In genomic region chr11:120546312-120547205, GRCh38 we compare ENCODE assay signal across 9 cellular contexts. TPM values are rescaled to one million over a fixed set of nuclear protein-coding genes. Genes with fewer than 3 reads are reported as not detected.
DNase-seq lines count a peak whose midpoint lies in the region; ATAC-seq and TF ChIP-seq lines count a peak whose summit lies in the region.
"Had no signal": no experiment of that assay in that cellular context is flagged by ENCODE, and none has a peak within 500 bp of the region (broad histone marks: within the 10 kb centered on the region; RNA-seq: fewer than 3 reads in every experiment).

No MANE protein-coding gene starts in this region.

- H3K36me3 Mint-ChIP-seq in endodermal cell (ENCODE audit: low read depth) (no peaks in the 10 kb centered on the region), naive B cell (no peaks in the 10 kb centered on the region)
- no peaks in the 10 kb centered on the region for H3K36me3 Mint-ChIP-seq in activated T-helper 17 cell treated with anti-CD3 and anti-CD28 coated beads, Interleukin-2, amount 50 U/mL, for 72 hours (ENCODE audit: low read depth)

- H3K4me3 Mint-ChIP-seq in endodermal cell (no peak overlapping the region), naive B cell (peak overlapping the region in 5 of 8 donors; percentile 58 to 81 (median 72))
- H3K4me3 Mint-ChIP-seq in activated T-helper 17 cell treated with anti-CD3 and anti-CD28 coated beads, Interleukin-2, amount 50 U/mL, for 72 hours: no peak overlapping the region

- H3K4me1 ChIP-seq in endodermal cell (ENCODE audit: control insufficient read depth, insufficient read depth, low read length): no peaks in the 10 kb centered on the region

- peaks cover 5% of the 10 kb centered on the region for H3K4me1 Mint-ChIP-seq in endodermal cell
- H3K4me1 Mint-ChIP-seq in naive B cell: peaks cover 30 to 35% (median 31%) of the 10 kb centered on the region in 3 donors
- no peaks in the 10 kb centered on the region for H3K4me1 Mint-ChIP-seq in activated T-helper 17 cell treated with anti-CD3 and anti-CD28 coated beads, Interleukin-2, amount 50 U/mL, for 72 hours

- peaks cover 6% of the 10 kb centered on the region for H3K9me3 ChIP-seq in endodermal cell (ENCODE audit: control insufficient read depth, low read length)

- H3K27me3 ChIP-seq in endodermal cell (ENCODE audit: control insufficient read depth, insufficient read depth, low read length, poor library complexity, severe bottlenecking): no peaks in the 10 kb centered on the region

- no peak overlapping the region for H3K4me3 ChIP-seq in endodermal cell (ENCODE audit: low read length)

- peak; percentile 83 for DNase-seq in AG09319 (ENCODE audit: extremely low read depth, low read depth)
- DNase-seq in NCI-H226: peak; percentile 96
- peak; percentile 79 for DNase-seq in endodermal cell
- DNase-seq in naive B cell: no peak
- DNase-seq in DMS153 treated with DMSO at 0.1 percent for 48 hours (lab: John Stamatoyannopoulos, UW; ENCODE audit: unreplicated experiment): no peak

- no peak overlapping the region for H3K27ac ChIP-seq in endodermal cell (ENCODE audit: low read depth, low read length)
- H3K27ac ChIP-seq: VCaP had no signal

- WGBS in endodermal cell (ENCODE audit: insufficient coverage in 1 of 2, insufficient read length in 1 of 2), 2 experiments: 85 to 87% methylated on average over 10 to 17 of the region's 17 CpGs

- H3K27ac Mint-ChIP-seq in endodermal cell (no peak overlapping the region), naive B cell (peak overlapping the region in 4 of 6 donors; percentile 22 to 96 (median 71))
- H3K27ac Mint-ChIP-seq in activated T-helper 17 cell treated with anti-CD3 and anti-CD28 coated beads, Interleukin-2, amount 50 U/mL, for 72 hours: no peak overlapping the region

- no peak for ATAC-seq in naive B cell (ENCODE audit: low read depth in 2 of 2)
- ATAC-seq in activated T-helper 17 cell treated with anti-CD3 and anti-CD28 coated beads, Interleukin-2, amount 50 U/mL, for 72 hours (replicated peaks): no peak
- no peak for ATAC-seq in activated CD4-positive, CD25-positive, alpha-beta regulatory T cell treated with anti-CD3 and anti-CD28 coated beads, Interleukin-2, amount 50 U/mL, for 24 hours
- no peak for ATAC-seq in GM21515 (IDR thresholded peaks at IDR 0.05; ENCODE audit: unreplicated experiment)

- H3K9ac ChIP-seq in endodermal cell (ENCODE audit: extremely low read depth, low read length, poor library complexity, severe bottlenecking): no peak overlapping the region

- no peaks in the 10 kb centered on the region for H3K36me3 ChIP-seq in endodermal cell (ENCODE audit: control insufficient read depth, insufficient read depth, low read length)

- TF ChIP-seq CTCF in AG09319 (IDR thresholded peaks at IDR 0.05; ENCODE audit: low read depth, low read length) (no peak), endodermal cell (conservative IDR thresholded peaks at IDR 0.05) (peak; percentile 16)

- no peaks in the 10 kb centered on the region for H3K9me3 Mint-ChIP-seq in endodermal cell
- H3K9me3 Mint-ChIP-seq in naive B cell: peaks cover 0 to 8% (median 2%) of the 10 kb centered on the region in 7 donors
- H3K9me3 Mint-ChIP-seq in activated T-helper 17 cell treated with anti-CD3 and anti-CD28 coated beads, Interleukin-2, amount 50 U/mL, for 72 hours: no peaks in the 10 kb centered on the region

- H3K27me3 Mint-ChIP-seq in endodermal cell (ENCODE audit: insufficient read depth) (no peaks in the 10 kb centered on the region), naive B cell (peaks cover 0 to 18% (median 16%) of the 10 kb centered on the region in 3 donors)
- H3K27me3 Mint-ChIP-seq in activated T-helper 17 cell treated with anti-CD3 and anti-CD28 coated beads, Interleukin-2, amount 50 U/mL, for 72 hours: peaks cover 31% of the 10 kb centered on the region

RNA-seq across cellular contexts. Expression of gene GRIK4, which starts 35.0 kb away (rescaled TPM):
- 1 to 10 TPM; 1.7 to 3.5 TPM for total RNA-seq in endodermal cell
- 1.9 TPM for polyA plus RNA-seq in endodermal cell (2013, experiment 1 of 2)
- polyA plus RNA-seq in endodermal cell (2013, experiment 2 of 2): 1.6 TPM
- polyA plus RNA-seq in naive B cell (ENCODE audit: low read depth in 6 of 6): under 1 TPM in 1 of 6 donors, not detected in 5; 0.18 TPM
- not detected for total RNA-seq in activated T-helper 17 cell treated with anti-CD3 and anti-CD28 coated beads, Interleukin-2, amount 50 U/mL, for 72 hours

Comparison
In these comparisons a context has a peak if more than half of its experiments do, and no peak if none do; other contexts are left out.
1. DNase-seq: peak in AG09319 (single experiment), NCI-H226 (single experiment) and endodermal cell (single experiment); none in naive B cell (single experiment) and DMS153 treated with DMSO at 0.1 percent for 48 hours (single experiment).
2. H3K27ac Mint-ChIP-seq: peak in naive B cell (4 of 6); none in endodermal cell (single experiment) and activated T-helper 17 cell treated with anti-CD3 and anti-CD28 coated beads, Interleukin-2, amount 50 U/mL, for 72 hours (single experiment).
3. H3K4me3 Mint-ChIP-seq: peak in naive B cell (5 of 8); none in endodermal cell (single experiment) and activated T-helper 17 cell treated with anti-CD3 and anti-CD28 coated beads, Interleukin-2, amount 50 U/mL, for 72 hours (single experiment).